ENCODE assay signal across 17 cellular contexts in genomic region chr16:64950262-64950661, GRCh38.
DNase-seq lines count a peak whose midpoint lies in the region; ATAC-seq, FAIRE-seq and TF ChIP-seq lines count a peak whose summit lies in the region.
"Had no signal": no experiment of that assay in that cellular context is flagged by ENCODE, and none has a peak within 500 bp of the region (broad histone marks: within the 10 kb centered on the region; RNA-seq: fewer than 3 reads in every experiment).

No MANE protein-coding gene starts in this region.

- H3K4ac ChIP-seq in H1 (replicated peaks; ENCODE audit: insufficient read length, low read depth, low read length) = no peak overlapping the region

- TF ChIP-seq EP300 in H1 (IDR thresholded peaks at IDR 0.05; ENCODE audit: borderline replicate concordance in 1 of 2, low read depth in 2 of 2, low read length in 2 of 2) = no peak

- no peak for FAIRE-seq in H1 (lab: Jason Lieb, UNC)

- no peak overlapping the region for H3K18ac ChIP-seq in H1 (ENCODE audit: extremely low read depth, low read length)

- H2BK120ac ChIP-seq in H1 (replicated peaks; ENCODE audit: low read depth, low read length) = no peak overlapping the region

- DNase-seq in GM23248 (peak; percentile 27), OCI-LY7 (ENCODE audit: low spot score) (no peak), H1 (ENCODE audit: low read depth in 1 of 2, low spot score in 2 of 2) (peak in 1 of 2 experiments; percentile 49), progenitor cell of endocrine pancreas (ENCODE audit: low spot score, unreplicated experiment) (no peak), RKO (ENCODE audit: low spot score) (no peak)
- DNase-seq: activated CD8-positive, alpha-beta T cell treated with anti-CD3 and anti-CD28 coated beads for 36 hours; adrenal gland; CD8-positive, alpha-beta memory T cell; colonic mucosa; GF-D8; NCI-H1048; NCI-H2171; stimulated activated CD4-positive, alpha-beta T cell treated with anti-CD3 and anti-CD28 coated beads, Interleukin-15, amount 100 ng/mL, for 24 hours had no signal

- no peak overlapping the region for H4K5ac ChIP-seq in H1 (ENCODE audit: insufficient read length, low read depth, low read length)

- H3F3A ChIP-seq in GM23248 (ENCODE audit: insufficient read depth) = peaks cover 66% of the 10 kb centered on the region

- no peak overlapping the region for H2BK15ac ChIP-seq in H1 (ENCODE audit: low read length)

- H3K4me1 Mint-ChIP-seq in progenitor cell of endocrine pancreas (ENCODE audit: low read depth) = peaks cover 3% of the 10 kb centered on the region
- H3K4me1 Mint-ChIP-seq: activated T-helper 17 cell treated with anti-CD3 and anti-CD28 coated beads, Interleukin-2, amount 50 U/mL, for 72 hours; CD8-positive, alpha-beta memory T cell had no signal

- POLR2A ChIA-PET in OCI-LY7 (lab: Charles Lee) = no interaction called here
- POLR2A ChIA-PET in H1 (lab: Charles Lee; ENCODE audit: partially characterized antibody) = no interaction called here

- H3K9me3 ChIP-seq in GM23248 (ENCODE audit: low read depth) = no peaks in the 10 kb centered on the region
- H3K9me3 ChIP-seq in OCI-LY7 (ENCODE audit: low read length) = no peaks in the 10 kb centered on the region
- no peaks in the 10 kb centered on the region; a peak in 1 of 4 replicates for H3K9me3 ChIP-seq in H1 (ENCODE audit: insufficient read depth in 2 of 2, low read depth in 1 of 2, low read length in 1 of 2)
- H3K9me3 ChIP-seq: adrenal gland, colonic mucosa, mucosa of descending colon had no signal

- peak; percentile 43 to 56 for TF ChIP-seq RAD21 in H1 (IDR thresholded peaks at IDR 0.05 in 1 of 2, conservative IDR thresholded peaks at IDR 0.05 in 1 of 2; ENCODE audit: low read depth in 2 of 2, low read length in 2 of 2)

- no peak overlapping the region for H4K91ac ChIP-seq in H1 (replicated peaks; ENCODE audit: insufficient read length, low read length)

- no peak overlapping the region for H2BK12ac ChIP-seq in H1 (ENCODE audit: low read depth, low read length)

- CTCF ChIA-PET in OCI-LY7 (lab: Charles Lee; ENCODE audit: unreplicated experiment) = no interaction called here
- CTCF ChIA-PET in H1 (lab: Charles Lee; ENCODE audit: partially characterized antibody) = interaction anchor here (1.0 to 1.3 kb wide), 2 partner anchors 29 to 55 kb away, joined by 3 read pairs; no protein-coding TSS in a partner anchor

- no peaks in the 10 kb centered on the region for H3K9me2 ChIP-seq in GM23248 (ENCODE audit: insufficient read depth)
- H3K9me2 ChIP-seq in OCI-LY7 (ENCODE audit: insufficient read depth, low read length) = no peaks in the 10 kb centered on the region

- in situ Hi-C loops in GM23248 (cut with MboI) = no loop called here

- H3K36me3 Mint-ChIP-seq in progenitor cell of endocrine pancreas (ENCODE audit: insufficient read depth) = no peaks in the 10 kb centered on the region
- H3K36me3 Mint-ChIP-seq: CD8-positive, alpha-beta memory T cell had no signal

- no peak overlapping the region for H2AK5ac ChIP-seq in H1 (ENCODE audit: low read depth, low read length)

- no peak overlapping the region for H3K14ac ChIP-seq in H1 (ENCODE audit: insufficient read length)

- no peak overlapping the region for H4K8ac ChIP-seq in H1 (ENCODE audit: extremely low read depth, insufficient read depth, low read length)

- no peaks in the 10 kb centered on the region for H3K27me3 Mint-ChIP-seq in progenitor cell of endocrine pancreas
- H3K27me3 Mint-ChIP-seq: activated CD8-positive, alpha-beta T cell treated with anti-CD3 and anti-CD28 coated beads for 36 hours; activated T-helper 17 cell treated with anti-CD3 and anti-CD28 coated beads, Interleukin-2, amount 50 U/mL, for 72 hours had no signal

- no peak overlapping the region for H2BK5ac ChIP-seq in H1 (ENCODE audit: low read depth, low read length)

- peaks cover 2% of the 10 kb centered on the region; the same call in 1 of the 2 replicates for H3K79me2 ChIP-seq in GM23248 (ENCODE audit: insufficient read depth)
- no peaks in the 10 kb centered on the region for H3K79me2 ChIP-seq in OCI-LY7 (ENCODE audit: insufficient read depth, low read depth, low read length)
- no peaks in the 10 kb centered on the region for H3K79me2 ChIP-seq in H1 (ENCODE audit: control insufficient read depth in 1 of 2, insufficient read depth in 2 of 2, low read length in 2 of 2)

- no peak overlapping the region for H3K4me3 Mint-ChIP-seq in progenitor cell of endocrine pancreas (ENCODE audit: low read depth)
- H3K4me3 Mint-ChIP-seq: activated CD8-positive, alpha-beta T cell treated with anti-CD3 and anti-CD28 coated beads for 36 hours; activated T-helper 17 cell treated with anti-CD3 and anti-CD28 coated beads, Interleukin-2, amount 50 U/mL, for 72 hours; CD8-positive, alpha-beta memory T cell had no signal

- H3K36me3 ChIP-seq in GM23248 (ENCODE audit: low read depth) (peaks cover 46% of the 10 kb centered on the region), OCI-LY7 (ENCODE audit: insufficient read depth, low read length) (no peaks in the 10 kb centered on the region), H1 (ENCODE audit: control insufficient read depth in 2 of 4, insufficient read depth in 4 of 4, low read length in 3 of 4) (no peaks in the 10 kb centered on the region)
- H3K36me3 ChIP-seq: adrenal gland, colonic mucosa had no signal

- H3K79me1 ChIP-seq in H1 (ENCODE audit: low read depth, low read length) = no peaks in the 10 kb centered on the region

- no peaks in the 10 kb centered on the region for H3K23me2 ChIP-seq in H1 (ENCODE audit: low read depth, low read length)

- no peak overlapping the region for H2BK20ac ChIP-seq in H1 (ENCODE audit: low read length)

- no peaks in the 10 kb centered on the region for H3K9me3 Mint-ChIP-seq in progenitor cell of endocrine pancreas (ENCODE audit: low read depth)

- TF ChIP-seq CTCF in OCI-LY7 (conservative IDR thresholded peaks at IDR 0.05; ENCODE audit: low read length) = peak; percentile 59
- TF ChIP-seq CTCF in H1 (IDR thresholded peaks at IDR 0.05; ENCODE audit: control extremely low read depth in 1 of 3, insufficient read depth in 1 of 3, low read depth in 1 of 3, low read length in 3 of 3) = peak; percentile 50 to 62 (median 58)
- TF ChIP-seq CTCF in progenitor cell of endocrine pancreas (IDR thresholded peaks at IDR 0.05; ENCODE audit: unreplicated experiment) = peak; percentile 19

- H3K27me3 ChIP-seq in GM23248 (replicated peaks; ENCODE audit: insufficient read depth) = no peaks in the 10 kb centered on the region
- H3K27me3 ChIP-seq in H1 (replicated peaks in 1 of 4; ENCODE audit: control insufficient read depth in 3 of 4, extremely low read depth in 1 of 4, insufficient read depth in 3 of 4, low read length in 3 of 4) = no peaks in the 10 kb centered on the region
- H3K27me3 ChIP-seq: adrenal gland, colonic mucosa had no signal

- H3K4me2 ChIP-seq in GM23248 (ENCODE audit: unreplicated experiment) = no peak overlapping the region
- no peak overlapping the region for H3K4me2 ChIP-seq in OCI-LY7 (ENCODE audit: low read length)
- H3K4me2 ChIP-seq in H1 (ENCODE audit: insufficient read depth in 1 of 2, low read depth in 2 of 2, low read length in 2 of 2) = no peak overlapping the region

- H4K20me1 ChIP-seq in GM23248 (ENCODE audit: insufficient read depth) (no peaks in the 10 kb centered on the region), OCI-LY7 (ENCODE audit: insufficient read depth, low read length) (no peaks in the 10 kb centered on the region), H1 (replicated peaks in 1 of 2; ENCODE audit: control insufficient read depth in 1 of 2, insufficient read depth in 2 of 2, low read length in 2 of 2) (no peaks in the 10 kb centered on the region)

- BruUV-seq in OCI-LY7 (replicated peaks; lab: Mats Ljungman, UMichigan) = no TSS peak

- no peak overlapping the region for H3K23ac ChIP-seq in H1 (ENCODE audit: insufficient read length)

- no peak overlapping the region for H3K27ac Mint-ChIP-seq in progenitor cell of endocrine pancreas
- H3K27ac Mint-ChIP-seq: activated CD8-positive, alpha-beta T cell treated with anti-CD3 and anti-CD28 coated beads for 36 hours; activated T-helper 17 cell treated with anti-CD3 and anti-CD28 coated beads, Interleukin-2, amount 50 U/mL, for 72 hours; CD8-positive, alpha-beta memory T cell had no signal

- H3K27ac ChIP-seq in GM23248 (no peak overlapping the region), OCI-LY7 (ENCODE audit: low read depth, low read length, poor library complexity, severe bottlenecking) (no peak overlapping the region), H1 (ENCODE audit: low read depth, low read length) (no peak overlapping the region)
- H3K27ac ChIP-seq: adrenal gland, colonic mucosa had no signal

- H3K4me3 ChIP-seq in GM23248 (no peak overlapping the region), OCI-LY7 (ENCODE audit: low read depth, low read length, poor library complexity, severe bottlenecking) (no peak overlapping the region), H1 (ENCODE audit: extremely low read depth in 1 of 4, insufficient read depth in 2 of 4, low read depth in 3 of 4, low read length in 4 of 4) (no peak overlapping the region)
- H3K4me3 ChIP-seq: adrenal gland, colonic mucosa, mucosa of descending colon had no signal

- TF ChIP-seq POLR2A in H1 (IDR thresholded peaks at IDR 0.05; ENCODE audit: control extremely low read depth in 1 of 2, low read depth in 2 of 2, low read length in 2 of 2) = no peak

- intact Hi-C loops in OCI-LY7 (cut with micrococcal nuclease; ENCODE audit: unreplicated experiment) = no loop called here

- no peak for ATAC-seq in GM21447 (IDR thresholded peaks at IDR 0.05; ENCODE audit: unreplicated experiment)
- no peak for ATAC-seq in GM18511 (IDR thresholded peaks at IDR 0.05; ENCODE audit: unreplicated experiment)
- ATAC-seq: activated CD8-positive, alpha-beta T cell treated with anti-CD3 and anti-CD28 coated beads for 36 hours; activated T-helper 17 cell treated with anti-CD3 and anti-CD28 coated beads, Interleukin-2, amount 50 U/mL, for 72 hours; mucosa of descending colon had no signal

- H3K4me1 ChIP-seq in GM23248 (ENCODE audit: insufficient read depth) (peaks cover 18% of the 10 kb centered on the region), OCI-LY7 (ENCODE audit: insufficient read depth, low read length, poor library complexity, severe bottlenecking) (no peaks in the 10 kb centered on the region), H1 (replicated peaks in 1 of 4; ENCODE audit: control insufficient read depth in 3 of 4, insufficient read depth in 4 of 4, low read length in 3 of 4) (peaks cover 0 to 2% (median 0%) of the 10 kb centered on the region in 4 experiments; a peak in 1 of 7 replicates)
- H3K4me1 ChIP-seq: adrenal gland, colonic mucosa had no signal

- H2AFZ ChIP-seq in GM23248 (no peak overlapping the region), OCI-LY7 (ENCODE audit: low read length) (no peak overlapping the region), H1 (ENCODE audit: low read length) (no peak overlapping the region)

- 95 to 100% methylated on average over 4 to 7 of the region's 7 CpGs for WGBS in GM23248 (ENCODE audit: low coverage in 1 of 2, low lambda C conversion rate in 2 of 2, missing lambda C conversion rate in 2 of 2), 2 experiments
- WGBS in H1 (ENCODE audit: extremely low coverage in 1 of 2, insufficient coverage in 1 of 2, insufficient read length in 1 of 2, insufficient replicate concordance in 2 of 2, low coverage in 1 of 2, low lambda C conversion rate in 2 of 2, missing lambda C conversion rate in 1 of 2), 2 experiments = 75% methylated on average over 2 of the region's 7 CpGs; no CpG with 5 or more reads in 1 of the 2 experiments

- H3K56ac ChIP-seq in H1 (replicated peaks; ENCODE audit: insufficient read length, low read depth, low read length) = no peak overlapping the region

- H3K9ac ChIP-seq in GM23248 (no peak overlapping the region), H1 (replicated peaks in 1 of 4; ENCODE audit: extremely low read depth in 1 of 4, low read depth in 3 of 4, low read length in 3 of 4) (no peak overlapping the region)
